1 cellular context compared by ENCODE assay signal in genomic region chr1:19029191-19030085, GRCh38.
TF ChIP-seq lines count a peak whose summit lies in the region.

No MANE protein-coding gene starts in this region.

TF ChIP-seq in HEK293, 187 proteins besides CTCF, POLR2A, EP300 and RAD21 (continued from another document):
- TF ChIP-seq ZBTB49 (tag by site-specific recombination; IDR thresholded peaks at IDR 0.05; ENCODE audit: low read depth) (no peak), ZNF626 (tag by site-specific recombination; IDR thresholded peaks at IDR 0.05) (no peak)
